1 cellular context compared by ENCODE assay signal in genomic region chr2:231666171-231667095, GRCh38.
TF ChIP-seq lines count a peak whose summit lies in the region.

No MANE protein-coding gene starts in this region.

TF ChIP-seq in HepG2, 621 proteins besides CTCF, POLR2A, EP300 and RAD21 (continued from another document and continues in another):
- no peak for TF ChIP-seq ATF6 (CRISPR knock-in tag; conservative IDR thresholded peaks at IDR 0.05)
- TF ChIP-seq POLR2AphosphoS2 (IDR thresholded peaks at IDR 0.05; ENCODE audit: low read depth, low read length) = no peak
- TF ChIP-seq MED13 (CRISPR knock-in tag; IDR thresholded peaks at IDR 0.05) = no peak
- no peak for TF ChIP-seq ZSCAN22 (CRISPR knock-in tag; IDR thresholded peaks at IDR 0.05)
- no peak for TF ChIP-seq FOXC1 (CRISPR knock-in tag; IDR thresholded peaks at IDR 0.05; ENCODE audit: borderline replicate concordance)
- TF ChIP-seq HNF4G (IDR thresholded peaks at IDR 0.05; ENCODE audit: borderline replicate concordance, low read depth, low read length) = no peak
- 0 out of 2 replicates have a peak, but pooled peaks have one; percentile 15 for TF ChIP-seq HNF4G (CRISPR knock-in tag; IDR thresholded peaks at IDR 0.05; ENCODE audit: borderline replicate concordance, low read depth)
- peak; percentile 23; the same call in 1 of the 2 replicates for TF ChIP-seq THRA (CRISPR knock-in tag; IDR thresholded peaks at IDR 0.05; ENCODE audit: borderline replicate concordance)
- TF ChIP-seq STAT5B (CRISPR knock-in tag; IDR thresholded peaks at IDR 0.05) = no peak
- peak; percentile 71; the same call in 1 of the 2 replicates for TF ChIP-seq ZNF280B (CRISPR knock-in tag; IDR thresholded peaks at IDR 0.05; ENCODE audit: borderline replicate concordance)
- TF ChIP-seq XBP1 (CRISPR knock-in tag; IDR thresholded peaks at IDR 0.05) = no peak
- TF ChIP-seq JUN (CRISPR knock-in tag; IDR thresholded peaks at IDR 0.05) = no peak
- TF ChIP-seq ZFX (CRISPR knock-in tag; IDR thresholded peaks at IDR 0.05; ENCODE audit: low read depth) = peak; percentile 83
- no peak for TF ChIP-seq ZNF407 (CRISPR knock-in tag; IDR thresholded peaks at IDR 0.05; ENCODE audit: not compliant biosample characterization)
- peak; percentile 20; the same call in 1 of the 2 replicates for TF ChIP-seq HDAC1 (CRISPR knock-in tag; IDR thresholded peaks at IDR 0.05)
- no peak for TF ChIP-seq ZFP36L1 (CRISPR knock-in tag; IDR thresholded peaks at IDR 0.05)
- TF ChIP-seq ZNF275 (CRISPR knock-in tag; IDR thresholded peaks at IDR 0.05; ENCODE audit: borderline replicate concordance) = 0 out of 2 replicates have a peak, but pooled peaks have one; percentile 65
- TF ChIP-seq FOSL2 (CRISPR knock-in tag; IDR thresholded peaks at IDR 0.05) = peak; percentile 86
- TF ChIP-seq ZNF75D (CRISPR knock-in tag; IDR thresholded peaks at IDR 0.05; ENCODE audit: borderline replicate concordance) = no peak
- TF ChIP-seq E2F1 (CRISPR knock-in tag; IDR thresholded peaks at IDR 0.05) = no peak
- no peak for TF ChIP-seq ZSCAN12 (CRISPR knock-in tag; IDR thresholded peaks at IDR 0.05)
- no peak for TF ChIP-seq TBX3 (IDR thresholded peaks at IDR 0.05; ENCODE audit: borderline replicate concordance)
- no peak for TF ChIP-seq ZNF652 (CRISPR knock-in tag; IDR thresholded peaks at IDR 0.05; ENCODE audit: borderline replicate concordance, low read depth)
- TF ChIP-seq DNMT1 (CRISPR knock-in tag; IDR thresholded peaks at IDR 0.05) = no peak
- no peak for TF ChIP-seq ETS1 (CRISPR knock-in tag; IDR thresholded peaks at IDR 0.05)
- TF ChIP-seq NFIB (CRISPR knock-in tag; IDR thresholded peaks at IDR 0.05; ENCODE audit: borderline replicate concordance) = no peak
- no peak for TF ChIP-seq PBX3 (CRISPR knock-in tag; IDR thresholded peaks at IDR 0.05; ENCODE audit: borderline replicate concordance)
- TF ChIP-seq ZNF20 (CRISPR knock-in tag; IDR thresholded peaks at IDR 0.05) = no peak
- TF ChIP-seq ZNF552 (CRISPR knock-in tag; IDR thresholded peaks at IDR 0.05; ENCODE audit: borderline replicate concordance) = peak; percentile 63; the same call in 1 of the 2 replicates
- no peak for TF ChIP-seq NCOA2 (CRISPR knock-in tag; IDR thresholded peaks at IDR 0.05)
- no peak for TF ChIP-seq NFRKB (IDR thresholded peaks at IDR 0.05)
- no peak; the same call in 1 of the 2 replicates for TF ChIP-seq ZNF460 (CRISPR knock-in tag; IDR thresholded peaks at IDR 0.05; ENCODE audit: borderline replicate concordance)
- 0 out of 2 replicates have a peak, but pooled peaks have one; percentile 41 for TF ChIP-seq ZNF563 (CRISPR knock-in tag; IDR thresholded peaks at IDR 0.05)
- no peak for TF ChIP-seq SP4 (CRISPR knock-in tag; IDR thresholded peaks at IDR 0.05)
- no peak for TF ChIP-seq ZNF513 (CRISPR knock-in tag; conservative IDR thresholded peaks at IDR 0.05)
- no peak for TF ChIP-seq MAF1 (CRISPR knock-in tag; IDR thresholded peaks at IDR 0.05; ENCODE audit: borderline replicate concordance)
- TF ChIP-seq ATF7-NPFF (CRISPR knock-in tag; IDR thresholded peaks at IDR 0.05; ENCODE audit: low read depth) = no peak
- 0 out of 2 replicates have a peak, but pooled peaks have one; percentile 59 for TF ChIP-seq ZBTB20 (CRISPR knock-in tag; IDR thresholded peaks at IDR 0.05; ENCODE audit: borderline replicate concordance, low read depth)
- no peak for TF ChIP-seq HMGA1 (CRISPR knock-in tag; conservative IDR thresholded peaks at IDR 0.05)
